Comparison of ENCODE assay signal across 8 cellular contexts in the genomic region with DNA sequence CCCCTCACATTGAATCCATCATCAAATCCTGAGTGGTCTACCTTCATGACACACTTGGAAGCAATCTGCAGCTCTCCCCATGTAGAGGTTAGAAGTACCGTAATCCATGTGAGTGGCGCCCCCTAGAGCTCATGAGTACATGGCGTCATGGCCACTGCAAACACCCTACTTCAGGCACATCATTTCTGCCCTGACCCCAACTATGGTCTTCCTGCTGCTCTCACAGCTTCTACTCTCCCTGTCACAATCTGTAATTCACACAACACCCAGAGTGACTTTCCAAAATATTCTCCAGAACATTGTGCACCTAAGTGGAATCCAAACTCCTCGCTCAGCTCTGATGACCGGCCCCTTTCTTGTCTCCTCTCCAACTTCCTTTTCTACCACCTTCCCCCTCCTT.
DNase-seq lines count a peak whose midpoint lies in the region; ATAC-seq and TF ChIP-seq lines count a peak whose summit lies in the region.

No MANE protein-coding gene starts in this region.

- H3K36me3 ChIP-seq in BJ (ENCODE audit: control insufficient read depth, insufficient read depth, low read length), result no peaks in the 10 kb centered on the region
- H3K36me3 ChIP-seq in Peyer's patch, result no peaks in the 10 kb centered on the region
- no peaks in the 10 kb centered on the region for H3K36me3 ChIP-seq in uterus

- H3K9me3 Mint-ChIP-seq in activated T-helper 2 cell treated with anti-CD3 and anti-CD28 coated beads, Interferon-gamma antibody, Interleukin-2, Interleukin-4, amounts not matched to agents 10 μg/mL and 5 μg/mL and 100 μg/mL, durations not matched to agents 14 hours and 24 hours and 36 hours, result no peaks in the 10 kb centered on the region
- no peaks in the 10 kb centered on the region for H3K9me3 Mint-ChIP-seq in progenitor cell of endocrine pancreas (ENCODE audit: low read depth)

- peak; percentile 76 for ATAC-seq in GM19023 (IDR thresholded peaks at IDR 0.05; ENCODE audit: unreplicated experiment)
- ATAC-seq in HG03442 (IDR thresholded peaks at IDR 0.05; ENCODE audit: unreplicated experiment), result peak; percentile 78

- H3K27ac ChIP-seq in Peyer's patch, result peak overlapping the region in 1 of 4 donors; percentile 27
- H3K27ac ChIP-seq in uterus, result no peak overlapping the region

- H3K36me3 Mint-ChIP-seq in activated T-helper 2 cell treated with anti-CD3 and anti-CD28 coated beads, Interferon-gamma antibody, Interleukin-2, Interleukin-4, amounts not matched to agents 10 μg/mL and 5 μg/mL and 100 μg/mL, durations not matched to agents 14 hours and 24 hours and 36 hours (ENCODE audit: low read depth), result peaks cover 16% of the 10 kb centered on the region
- no peaks in the 10 kb centered on the region for H3K36me3 Mint-ChIP-seq in progenitor cell of endocrine pancreas (ENCODE audit: insufficient read depth)

- H3K4me1 ChIP-seq in Peyer's patch (peaks cover 0 to under 1% (median 0%) of the 10 kb centered on the region in 4 donors), uterus (no peaks in the 10 kb centered on the region)

- TF ChIP-seq CTCF in BJ (IDR thresholded peaks at IDR 0.05; ENCODE audit: insufficient read depth, low read depth, low read length), result peak; percentile 58
- TF ChIP-seq CTCF in Peyer's patch (IDR thresholded peaks at IDR 0.05), result peak in 5 of 6 experiments; percentile 50 to 78 (median 74)
- peak; percentile 74 for TF ChIP-seq CTCF in progenitor cell of endocrine pancreas (IDR thresholded peaks at IDR 0.05; ENCODE audit: unreplicated experiment)
- peak in 3 of 4 experiments; percentile 16 to 28 (median 17) for TF ChIP-seq CTCF in uterus (IDR thresholded peaks at IDR 0.05)

- TF ChIP-seq POLR2A in Peyer's patch (IDR thresholded peaks at IDR 0.05), result no peak
- TF ChIP-seq POLR2A in uterus (IDR thresholded peaks at IDR 0.05), result no peak

- H3K4me3 ChIP-seq in BJ (ENCODE audit: low read depth, low read length), result no peak overlapping the region
- H3K4me3 ChIP-seq in Peyer's patch, result no peak overlapping the region
- no peak overlapping the region for H3K4me3 ChIP-seq in uterus

- no peak overlapping the region for H3K4me3 Mint-ChIP-seq in activated T-helper 2 cell treated with anti-CD3 and anti-CD28 coated beads, Interferon-gamma antibody, Interleukin-2, Interleukin-4, amounts not matched to agents 10 μg/mL and 5 μg/mL and 100 μg/mL, durations not matched to agents 14 hours and 24 hours and 36 hours (ENCODE audit: low read depth)
- no peak overlapping the region for H3K4me3 Mint-ChIP-seq in progenitor cell of endocrine pancreas (ENCODE audit: low read depth)

- peaks cover 31% of the 10 kb centered on the region for H3K4me1 Mint-ChIP-seq in activated T-helper 2 cell treated with anti-CD3 and anti-CD28 coated beads, Interferon-gamma antibody, Interleukin-2, Interleukin-4, amounts not matched to agents 10 μg/mL and 5 μg/mL and 100 μg/mL, durations not matched to agents 14 hours and 24 hours and 36 hours (ENCODE audit: low read depth)
- H3K4me1 Mint-ChIP-seq in progenitor cell of endocrine pancreas (ENCODE audit: low read depth), result peaks cover 5% of the 10 kb centered on the region

- CTCF ChIA-PET in BJ (lab: Yijun Ruan, JAX), result interaction anchor here (0.7 to 3.0 kb wide), 17 partner anchors 9 to 157 kb away, joined by 3 to 23 read pairs (median 6); no protein-coding TSS in a partner anchor

- H3K9me3 ChIP-seq in Peyer's patch, result no peaks in the 10 kb centered on the region
- no peaks in the 10 kb centered on the region for H3K9me3 ChIP-seq in uterus

- H3K27me3 ChIP-seq in BJ (ENCODE audit: control insufficient read depth, insufficient read depth, low read length) (no peaks in the 10 kb centered on the region), Peyer's patch (no peaks in the 10 kb centered on the region), uterus (no peaks in the 10 kb centered on the region)

- DNase-seq in BJ (ENCODE audit: low read depth) (no peak), Peyer's patch (peak; percentile 74 to 93 (median 82)), globus pallidus (ENCODE audit: low spot score) (peak; percentile 86), progenitor cell of endocrine pancreas (ENCODE audit: low spot score, unreplicated experiment) (peak; percentile 41), uterus (peak; percentile 39 to 52)
- peak; percentile 46 for DNase-seq in activated T-helper 2 cell treated with anti-CD3 and anti-CD28 coated beads, Interferon-gamma antibody, Interleukin-2, Interleukin-4, amounts not matched to agents 10 μg/mL and 5 μg/mL and 100 μg/mL, durations not matched to agents 14 hours and 24 hours and 36 hours (ENCODE audit: low spot score)

- POLR2A ChIA-PET in BJ (lab: Charles Lee), result no interaction called here

- H3K27me3 Mint-ChIP-seq in activated T-helper 2 cell treated with anti-CD3 and anti-CD28 coated beads, Interferon-gamma antibody, Interleukin-2, Interleukin-4, amounts not matched to agents 10 μg/mL and 5 μg/mL and 100 μg/mL, durations not matched to agents 14 hours and 24 hours and 36 hours (ENCODE audit: low read depth), result no peaks in the 10 kb centered on the region
- no peaks in the 10 kb centered on the region for H3K27me3 Mint-ChIP-seq in progenitor cell of endocrine pancreas

- intact Hi-C loops in activated T-helper 2 cell treated with anti-CD3 and anti-CD28 coated beads, Interferon-gamma antibody, Interleukin-2, Interleukin-4, amounts not matched to agents 10 μg/mL and 5 μg/mL and 100 μg/mL, durations not matched to agents 14 hours and 24 hours and 36 hours (cut with micrococcal nuclease), result loop anchor here (1.0 to 5.0 kb wide), 2 partner anchors 55 to 209 kb away; no protein-coding TSS in a partner anchor
- intact Hi-C loops in uterus (cut with DNase I; ENCODE audit: low total_unique reads), result no loop called here

- H3K27ac Mint-ChIP-seq in activated T-helper 2 cell treated with anti-CD3 and anti-CD28 coated beads, Interferon-gamma antibody, Interleukin-2, Interleukin-4, amounts not matched to agents 10 μg/mL and 5 μg/mL and 100 μg/mL, durations not matched to agents 14 hours and 24 hours and 36 hours, result peak overlapping the region; percentile 67
- H3K27ac Mint-ChIP-seq in progenitor cell of endocrine pancreas, result no peak overlapping the region

Comparison
In these comparisons a context has a peak if more than half of its experiments do, and no peak if none do; other contexts are left out.
1. CTCF ChIP-seq: peak in every context shown above with its lines; median percentile 74 in Peyer's patch; 74 in progenitor cell of endocrine pancreas; 58 in BJ; 17 in uterus.